Comparison of ENCODE assay signal across 19 cellular contexts in genomic region chr1:226945858-226946245, GRCh38. TPM values are rescaled to one million over a fixed set of nuclear protein-coding genes. Genes with fewer than 3 reads are reported as not detected.
DNase-seq lines count a peak whose midpoint lies in the region; ATAC-seq and TF ChIP-seq lines count a peak whose summit lies in the region.
"Had no signal": no experiment of that assay in that cellular context is flagged by ENCODE, and none has a peak within 500 bp of the region (broad histone marks: within the 10 kb centered on the region; RNA-seq: fewer than 3 reads in every experiment).

No MANE protein-coding gene starts in this region.

- intact Hi-C loops in Calu3 (cut with micrococcal nuclease; ENCODE audit: unreplicated experiment) (no loop called here), gastrocnemius medialis (cut with DNase I; ENCODE audit: low total_unique reads) (loop anchor here (10.0 kb wide), 3 partner anchors 281 to 1259 kb away; partner anchors contain the start of genes ARF1 and OBSCN)

- H3K27ac Mint-ChIP-seq in Calu3 (ENCODE audit: unreplicated experiment) (peak overlapping the region; percentile 79), HFFc6 (no peak overlapping the region)
- H3K27ac Mint-ChIP-seq: activated CD4-positive, alpha-beta T cell treated with anti-CD3 and anti-CD28 coated beads, Interleukin-2, amount 10 ng/mL, durations not matched to agents 24 days and 14 days; B cell had no signal

- peak overlapping the region; percentile 10 for H3K4me3 Mint-ChIP-seq in Calu3 (ENCODE audit: low read depth, unreplicated experiment)
- H3K4me3 Mint-ChIP-seq in HFFc6 = no peak overlapping the region
- H3K4me3 Mint-ChIP-seq: activated CD4-positive, alpha-beta T cell treated with anti-CD3 and anti-CD28 coated beads, Interleukin-2, amount 10 ng/mL, durations not matched to agents 24 days and 14 days; B cell had no signal

- no peaks in the 10 kb centered on the region for H3K36me3 ChIP-seq in SJCRH30
- H3K36me3 ChIP-seq in gastrocnemius medialis = no peaks in the 10 kb centered on the region
- H3K36me3 ChIP-seq: brain microvascular endothelial cell, esophagus squamous epithelium, prostate gland had no signal

- ATAC-seq in gastrocnemius medialis = no peak
- ATAC-seq in HG03045 (IDR thresholded peaks at IDR 0.05; ENCODE audit: unreplicated experiment) = no peak
- ATAC-seq: naive thymus-derived CD4-positive, alpha-beta T cell had no signal

- H3K9me3 ChIP-seq in SJCRH30 (replicated peaks) (no peaks in the 10 kb centered on the region), gastrocnemius medialis (no peaks in the 10 kb centered on the region)
- H3K9me3 ChIP-seq: prostate gland had no signal

- no TSS peak for BruUV-seq in Calu3 (replicated peaks; lab: Mats Ljungman, UMichigan)

- TF ChIP-seq POLR2A in gastrocnemius medialis (IDR thresholded peaks at IDR 0.05) = no peak

- H3K27me3 ChIP-seq in SJCRH30 (no peaks in the 10 kb centered on the region), layer of hippocampus (ENCODE audit: control insufficient read depth, insufficient read depth, low read length) (no peaks in the 10 kb centered on the region), gastrocnemius medialis (no peaks in the 10 kb centered on the region)
- H3K27me3 ChIP-seq: brain microvascular endothelial cell, dorsolateral prefrontal cortex, esophagus squamous epithelium had no signal

- H3K4me1 ChIP-seq in SJCRH30 = peaks cover 12% of the 10 kb centered on the region
- peaks cover 68 to 79% of the 10 kb centered on the region in 2 donors for H3K4me1 ChIP-seq in gastrocnemius medialis

- peaks cover 45% of the 10 kb centered on the region for H3K4me1 Mint-ChIP-seq in Calu3 (ENCODE audit: low read depth, unreplicated experiment)
- H3K4me1 Mint-ChIP-seq in HFFc6 (ENCODE audit: low read depth) = peaks cover 10% of the 10 kb centered on the region

- in situ Hi-C loops in gastrocnemius medialis (cut with MboI; ENCODE audit: low sequenced_read_pairs in 4 of 4) = no loop called here

- H3K4me3 ChIP-seq in SJCRH30 (peak overlapping the region; percentile 28), gastrocnemius medialis (peak overlapping the region; percentile 45 to 95 (median 88))
- H3K4me3 ChIP-seq: esophagus squamous epithelium, prostate gland, SK-N-MC had no signal

- peaks cover 19% of the 10 kb centered on the region for H3K36me3 Mint-ChIP-seq in Calu3 (ENCODE audit: insufficient read depth, unreplicated experiment)
- H3K36me3 Mint-ChIP-seq in HFFc6 (ENCODE audit: low read depth) = peaks cover 5% of the 10 kb centered on the region; the same call in 1 of the 2 replicates

- TF ChIP-seq CTCF in Calu3 (IDR thresholded peaks at IDR 0.05; ENCODE audit: unreplicated experiment) = no peak
- no peak for TF ChIP-seq CTCF in gastrocnemius medialis (IDR thresholded peaks at IDR 0.05 in 4 of 5, conservative IDR thresholded peaks at IDR 0.05 in 1 of 5)
- TF ChIP-seq CTCF in HFFc6 (IDR thresholded peaks at IDR 0.05) = no peak

- DNase-seq in Calu3 = peak; percentile 9
- DNase-seq in SJCRH30 = no peak
- peak in 1 of 2 donors; percentile 28 for DNase-seq in gastrocnemius medialis
- DNase-seq in mesenteric fat pad (ENCODE audit: low spot score) = no peak
- DNase-seq in HFFc6 = no peak
- DNase-seq in SHP77 (lab: John Stamatoyannopoulos, UW) = no peak
- DNase-seq: activated CD4-positive, alpha-beta T cell treated with anti-CD3 and anti-CD28 coated beads, Interleukin-2, amount 10 ng/mL, durations not matched to agents 24 days and 14 days; activated naive CD4-positive, alpha-beta T cell treated with anti-CD3 and anti-CD28 coated beads, Interleukin-2, amount 50 U/mL, for 16 hours; brain microvascular endothelial cell; dorsolateral prefrontal cortex; esophagus squamous epithelium; MM.1S; naive thymus-derived CD4-positive, alpha-beta T cell; NCI-H1930 had no signal

- no peaks in the 10 kb centered on the region for H3K9me3 Mint-ChIP-seq in Calu3 (ENCODE audit: low read depth, unreplicated experiment)
- peaks cover 3% of the 10 kb centered on the region; the same call in 1 of the 2 replicates for H3K9me3 Mint-ChIP-seq in HFFc6
- H3K9me3 Mint-ChIP-seq: activated CD4-positive, alpha-beta T cell treated with anti-CD3 and anti-CD28 coated beads, Interleukin-2, amount 10 ng/mL, durations not matched to agents 24 days and 14 days had no signal

- H3K27me3 Mint-ChIP-seq in Calu3 (ENCODE audit: unreplicated experiment) = no peaks in the 10 kb centered on the region
- H3K27me3 Mint-ChIP-seq in HFFc6 (ENCODE audit: insufficient read depth) = peaks cover 2% of the 10 kb centered on the region; the same call in 1 of the 2 replicates
- H3K27me3 Mint-ChIP-seq: activated CD4-positive, alpha-beta T cell treated with anti-CD3 and anti-CD28 coated beads, Interleukin-2, amount 10 ng/mL, durations not matched to agents 24 days and 14 days; B cell; naive thymus-derived CD4-positive, alpha-beta T cell had no signal

- CTCF ChIA-PET in Calu3 (lab: Charles Lee) = no interaction called here

- H3K27ac ChIP-seq in SJCRH30 = peak overlapping the region; percentile 2; the same call in 1 of the 2 replicates
- H3K27ac ChIP-seq in layer of hippocampus (ENCODE audit: low read depth, low read length) = peak overlapping the region; percentile 19
- peak overlapping the region; percentile 98 to 99 (median 99) for H3K27ac ChIP-seq in gastrocnemius medialis
- H3K27ac ChIP-seq: brain microvascular endothelial cell, SK-N-MC had no signal

RNA-seq across cellular contexts. Expression of gene COQ8A, which starts 5.8 kb away (rescaled TPM):
- total RNA-seq in Calu3 (2022) (21.9 and 24.6 TPM in 2 replicates), gastrocnemius medialis (1,000 to 10,000 TPM in 3 of 4 donors, 100 to 1,000 TPM in 1; 950 to 2,403 (median 1,384) TPM), mesenteric fat pad (62.0 TPM)
- 24.0 and 26.9 TPM in 2 replicates for total RNA-seq in SJCRH30 (2014; rRNA removed; shearing (Covaris generic))
- 1 to 10 TPM; 4.1 to 8.1 (median 4.9) TPM for total RNA-seq in HFFc6 (2021; fragmentation: NEBNext Ultra II Directional; extraction: Animal tissue kit (Norgen Biotek cat#: 25700))

Comparison
In these comparisons a context has a peak if more than half of its experiments do, and no peak if none do; other contexts are left out.
1. H3K27ac ChIP-seq: peak in every context shown above with its lines; median percentile 99 in gastrocnemius medialis; 19 in layer of hippocampus; 2 in SJCRH30.
2. RNA of gene COQ8A, which starts 5.8 kb away (total RNA-seq): 950 to 2,403 TPM in gastrocnemius medialis; 62.0 TPM in mesenteric fat pad (single experiment), 24.0 to 26.9 TPM in SJCRH30, 21.9 to 24.6 TPM in Calu3 and 4.1 to 8.1 TPM in HFFc6; every median in the first group is over 10 times any median in the second.